In genomic region chr13:29756506-29756905, GRCh38 we compare ENCODE assay signal across 21 cellular contexts.
"Had no signal": no experiment of that assay in that cellular context is flagged by ENCODE, and none has a peak within 500 bp of the region (broad histone marks: within the 10 kb centered on the region; RNA-seq: fewer than 3 reads in every experiment).

No MANE protein-coding gene starts in this region.

- H3K36me3 ChIP-seq: lower lobe of right lung, ovary, right lobe of liver, tibial nerve had no signal

- H3K4me1 ChIP-seq: lower lobe of right lung, right lobe of liver, tibial nerve had no signal

- H3K27ac ChIP-seq: epithelial cell of prostate, hepatocyte, lower lobe of right lung, ovary, right lobe of liver, tibial nerve had no signal

- H3K9me3 Mint-ChIP-seq: natural killer cell; stimulated activated naive CD8-positive, alpha-beta T cell treated with anti-CD3 and anti-CD28 coated beads, Interleukin-15, Interleukin-2, amounts not matched to agents 100 ng/mL and 50 ng/mL, for 24 hours had no signal

- H3K9me3 ChIP-seq: lower lobe of right lung, ovary, right lobe of liver, tibial nerve had no signal

- H3K27me3 Mint-ChIP-seq: activated CD4-positive, alpha-beta T cell treated with anti-CD3 and anti-CD28 coated beads for 36 hours; activated CD8-positive, alpha-beta T cell treated with anti-CD3 and anti-CD28 coated beads for 36 hours; stimulated activated naive CD8-positive, alpha-beta T cell treated with anti-CD3 and anti-CD28 coated beads, Interleukin-15, Interleukin-2, amounts not matched to agents 100 ng/mL and 50 ng/mL, for 24 hours had no signal

- H3K4me3 Mint-ChIP-seq: activated CD4-positive, alpha-beta T cell treated with anti-CD3 and anti-CD28 coated beads for 36 hours; activated CD8-positive, alpha-beta T cell treated with anti-CD3 and anti-CD28 coated beads for 36 hours; endodermal cell; natural killer cell; stimulated activated naive CD8-positive, alpha-beta T cell treated with anti-CD3 and anti-CD28 coated beads, Interleukin-15, Interleukin-2, amounts not matched to agents 100 ng/mL and 50 ng/mL, for 24 hours; T-helper 2 cell treated with Interferon-gamma antibody and Interleukin-4, amounts not matched to agents 5 μg/mL and 100 μg/mL, for 36 hours; WTC11 had no signal

- H3K27ac Mint-ChIP-seq: activated CD4-positive, alpha-beta T cell treated with anti-CD3 and anti-CD28 coated beads for 36 hours; activated CD8-positive, alpha-beta T cell treated with anti-CD3 and anti-CD28 coated beads for 36 hours; activated T-helper 2 cell treated with anti-CD3 and anti-CD28 coated beads, Interferon-gamma antibody, Interleukin-2, Interleukin-4, amounts not matched to agents 10 μg/mL and 5 μg/mL and 100 μg/mL, durations not matched to agents 14 hours and 24 hours and 36 hours; endodermal cell; natural killer cell; stimulated activated naive CD8-positive, alpha-beta T cell treated with anti-CD3 and anti-CD28 coated beads, Interleukin-15, Interleukin-2, amounts not matched to agents 100 ng/mL and 50 ng/mL, for 24 hours; T-helper 2 cell treated with Interferon-gamma antibody and Interleukin-4, amounts not matched to agents 5 μg/mL and 100 μg/mL, for 36 hours; WTC11 had no signal

- H3K4me3 ChIP-seq: hepatocyte, lower lobe of right lung, ovary, right lobe of liver, tibial nerve had no signal

- H3K27me3 ChIP-seq: hepatocyte, ovary, right lobe of liver, tibial nerve had no signal

- H3K36me3 Mint-ChIP-seq: natural killer cell, WTC11 had no signal

- DNase-seq: activated CD4-positive, alpha-beta T cell treated with anti-CD3 and anti-CD28 coated beads for 36 hours; activated CD8-positive, alpha-beta T cell treated with anti-CD3 and anti-CD28 coated beads for 36 hours; activated naive CD4-positive, alpha-beta T cell treated with Interleukin-2 at 50 U/mL for 16 hours; activated T-cell treated with anti-CD3 and anti-CD28 coated beads, Interleukin-2, amount 50 U/mL, for 1 hour; anterior cingulate cortex; endodermal cell; left cardiac atrium; lower lobe of right lung; natural killer cell; ovary; right lobe of liver; small intestine; stimulated activated CD4-positive, alpha-beta T cell treated with anti-CD3 and anti-CD28 coated beads, Interleukin-15, amount 100 ng/mL, for 24 hours; stimulated activated CD4-positive, alpha-beta T cell treated with anti-CD3 and anti-CD28 coated beads, Interleukin-2, amount 100 ng/mL, for 48 hours had no signal
